In the genomic region with DNA sequence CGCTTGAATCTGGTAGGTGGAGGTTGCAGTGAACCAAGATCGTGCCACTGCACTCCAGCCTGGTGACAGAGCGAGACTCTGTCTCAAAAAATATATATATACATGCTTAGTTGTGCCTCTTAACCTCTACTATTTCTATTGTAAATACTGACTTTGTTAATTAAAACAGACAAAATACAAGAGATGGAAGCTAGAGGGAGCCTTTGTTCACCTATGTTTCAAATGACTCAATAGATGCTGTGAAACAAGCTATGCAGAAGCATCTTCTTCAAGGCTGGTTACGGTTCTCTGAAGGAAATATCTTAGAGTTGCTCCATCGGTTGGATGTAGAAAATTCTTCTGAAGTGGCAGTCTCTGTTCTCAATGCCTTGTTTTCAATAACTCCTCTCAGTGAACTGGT, we compare ENCODE assay signal across 8 cellular contexts. TPM values are rescaled to one million over a fixed set of nuclear protein-coding genes. Genes with fewer than 3 reads are reported as not detected.
A peak's percentile ranks its signal among the peaks of the same experiment; 100 is the strongest.
DNase-seq lines count a peak whose midpoint lies in the region; ATAC-seq and TF ChIP-seq lines count a peak whose summit lies in the region.

No MANE protein-coding gene starts in this region.

- H4K20me1 ChIP-seq in KMS-11 (ENCODE audit: insufficient read depth) = no peaks in the 10 kb centered on the region

- H3K27me3 Mint-ChIP-seq in activated T-cell treated with anti-CD3 and anti-CD28 coated beads, Interleukin-2, amount 50 U/mL, for 4 hours (ENCODE audit: low read depth) = no peaks in the 10 kb centered on the region
- no peaks in the 10 kb centered on the region for H3K27me3 Mint-ChIP-seq in T-helper 2 cell treated with Interferon-gamma antibody and Interleukin-4, amounts not matched to agents 5 μg/mL and 100 μg/mL, for 36 hours (ENCODE audit: low read depth)

- H3K27ac ChIP-seq in KMS-11 = no peak overlapping the region

- H3K9me3 Mint-ChIP-seq in activated T-cell treated with anti-CD3 and anti-CD28 coated beads, Interleukin-2, amount 50 U/mL, for 4 hours = no peaks in the 10 kb centered on the region
- H3K9me3 Mint-ChIP-seq in T-helper 2 cell treated with Interferon-gamma antibody and Interleukin-4, amounts not matched to agents 5 μg/mL and 100 μg/mL, for 36 hours = no peaks in the 10 kb centered on the region

- H3K27ac Mint-ChIP-seq in T-helper 2 cell treated with Interferon-gamma antibody and Interleukin-4, amounts not matched to agents 5 μg/mL and 100 μg/mL, for 36 hours = peak overlapping the region; percentile 55

- TF ChIP-seq CTCF in KMS-11 (conservative IDR thresholded peaks at IDR 0.05; ENCODE audit: low read depth, low read length) (peak; percentile 51), fibroblast of the aortic adventitia (IDR thresholded peaks at IDR 0.05; ENCODE audit: insufficient read depth, low read length) (peak; percentile 59)

- H3K4me3 Mint-ChIP-seq in activated T-cell treated with anti-CD3 and anti-CD28 coated beads, Interleukin-2, amount 50 U/mL, for 4 hours = peak overlapping the region; percentile 43
- peak overlapping the region; percentile 64 for H3K4me3 Mint-ChIP-seq in T-helper 2 cell treated with Interferon-gamma antibody and Interleukin-4, amounts not matched to agents 5 μg/mL and 100 μg/mL, for 36 hours

- ATAC-seq in activated T-cell treated with anti-CD3 and anti-CD28 coated beads, Interleukin-2, amount 50 U/mL, for 4 hours = peak; percentile 67 to 82
- ATAC-seq in GM21717 (IDR thresholded peaks at IDR 0.05; ENCODE audit: unreplicated experiment) = peak; percentile 78

- H3K4me3 ChIP-seq in KMS-11 (IDR thresholded peaks at IDR 0.05; ENCODE audit: insufficient read depth, low read depth, low read length) (no peak overlapping the region), fibroblast of the aortic adventitia (ENCODE audit: low read depth, low read length) (peak overlapping the region; percentile 15)

- no peak for DNase-seq in activated T-cell treated with anti-CD3 and anti-CD28 coated beads, Interleukin-2, amount 50 U/mL, for 4 hours
- no peak for DNase-seq in activated T-cell treated with anti-CD3 and anti-CD28 coated beads for 4 hours
- DNase-seq in T-helper 2 cell treated with Interferon-gamma antibody and Interleukin-4, amounts not matched to agents 5 μg/mL and 100 μg/mL, for 36 hours (ENCODE audit: low spot score) = no peak
- peak; percentile 87 for DNase-seq in fibroblast of the aortic adventitia (ENCODE audit: low read depth)
- peak; percentile 22 for DNase-seq in pulmonary artery endothelial cell (ENCODE audit: low read depth, low spot score)
- DNase-seq in COLO829 (ENCODE audit: low spot score) = no peak

- no peak overlapping the region for H3K9ac ChIP-seq in KMS-11

- no peaks in the 10 kb centered on the region for H3K27me3 ChIP-seq in KMS-11 (ENCODE audit: insufficient read depth, low read depth)

- peaks cover 22% of the 10 kb centered on the region for H3K4me1 ChIP-seq in KMS-11 (ENCODE audit: low read depth, poor library complexity, severe bottlenecking)

- H3K4me1 Mint-ChIP-seq in activated T-cell treated with anti-CD3 and anti-CD28 coated beads, Interleukin-2, amount 50 U/mL, for 4 hours (ENCODE audit: low read depth) = peaks cover 21% of the 10 kb centered on the region
- H3K4me1 Mint-ChIP-seq in T-helper 2 cell treated with Interferon-gamma antibody and Interleukin-4, amounts not matched to agents 5 μg/mL and 100 μg/mL, for 36 hours (ENCODE audit: low read depth) = peaks cover 49% of the 10 kb centered on the region

- H3K36me3 Mint-ChIP-seq in activated T-cell treated with anti-CD3 and anti-CD28 coated beads, Interleukin-2, amount 50 U/mL, for 4 hours (ENCODE audit: insufficient read depth) = no peaks in the 10 kb centered on the region
- H3K36me3 Mint-ChIP-seq in T-helper 2 cell treated with Interferon-gamma antibody and Interleukin-4, amounts not matched to agents 5 μg/mL and 100 μg/mL, for 36 hours (ENCODE audit: low read depth) = peaks cover 56% of the 10 kb centered on the region

- no peak overlapping the region for H2AFZ ChIP-seq in KMS-11 (ENCODE audit: low read depth)

- no peaks in the 10 kb centered on the region; the same call in 1 of the 2 replicates for H3K36me3 ChIP-seq in KMS-11 (ENCODE audit: insufficient read depth)

- no peak overlapping the region for H3K4me2 ChIP-seq in KMS-11

- peaks cover 60% of the 10 kb centered on the region for H3K79me2 ChIP-seq in KMS-11 (ENCODE audit: insufficient read depth, low read depth)

RNA-seq across cellular contexts. Expression of a gene that starts 6.2 kb away (rescaled TPM):
- 1 to 10 TPM; 6.0 to 8.4 (median 8.0) TPM for total RNA-seq in activated T-cell treated with anti-CD3 and anti-CD28 coated beads, Interleukin-2, amount 50 U/mL, for 4 hours
- total RNA-seq in fibroblast of the aortic adventitia (ENCODE audit: low replicate concordance) (2.0 and 60.1 TPM in 2 replicates), pulmonary artery endothelial cell (31.1 and 57.1 TPM in 2 replicates)

RNA-seq across cellular contexts. Expression of a gene that starts 6.5 kb away (rescaled TPM):
- total RNA-seq in activated T-cell treated with anti-CD3 and anti-CD28 coated beads, Interleukin-2, amount 50 U/mL, for 4 hours = 10 to 100 TPM; 34.1 to 44.4 (median 40.3) TPM
- total RNA-seq in fibroblast of the aortic adventitia (ENCODE audit: low replicate concordance) = 27.1 and 27.2 TPM in 2 replicates
- 17.1 and 27.7 TPM in 2 replicates for total RNA-seq in pulmonary artery endothelial cell

RNA-seq across cellular contexts. Expression of a gene that starts 35.6 kb away (rescaled TPM):
- under 1 TPM in 2 of 3 donors, not detected in 1; 0.03 TPM for total RNA-seq in activated T-cell treated with anti-CD3 and anti-CD28 coated beads, Interleukin-2, amount 50 U/mL, for 4 hours
- total RNA-seq in fibroblast of the aortic adventitia (ENCODE audit: low replicate concordance) (not detected in 2 replicates), pulmonary artery endothelial cell (not detected in 2 replicates)

Comparison
In these comparisons a context has a peak if more than half of its experiments do, and no peak if none do; other contexts are left out.
1. DNase-seq: peak in fibroblast of the aortic adventitia (single experiment) and pulmonary artery endothelial cell (single experiment); none in activated T-cell treated with anti-CD3 and anti-CD28 coated beads, Interleukin-2, amount 50 U/mL, for 4 hours (single experiment), activated T-cell treated with anti-CD3 and anti-CD28 coated beads for 4 hours (single experiment), T-helper 2 cell treated with Interferon-gamma antibody and Interleukin-4, amounts not matched to agents 5 μg/mL and 100 μg/mL, for 36 hours (single experiment) and COLO829 (single experiment).